In genomic region chr7:73738612-73739386, GRCh38 we compare ENCODE assay signal across 2 cellular contexts.
TF ChIP-seq lines count a peak whose summit lies in the region.

Gene ABHD11 (minus strand): TSS chr7:73738802. CDS start chr7:73738770, 32 bp downstream.

TF ChIP-seq in IMR-90, 13 proteins besides CTCF, POLR2A, EP300 and RAD21:
- TF ChIP-seq RCOR1 (IDR thresholded peaks at IDR 0.05; ENCODE audit: insufficient replicate concordance, low read length) (no peak), BHLHE40 (IDR thresholded peaks at IDR 0.05; ENCODE audit: low read depth, low read length) (no peak), RFX5 (IDR thresholded peaks at IDR 0.05; ENCODE audit: low read depth, low read length) (no peak), MAFK (IDR thresholded peaks at IDR 0.05; ENCODE audit: low read depth, low read length) (no peak), SMC3 (IDR thresholded peaks at IDR 0.05; ENCODE audit: low read depth, low read length) (no peak), CHD1 (IDR thresholded peaks at IDR 0.05; ENCODE audit: low read depth, low read length) (no peak), NFE2L2 (IDR thresholded peaks at IDR 0.05; ENCODE audit: low read depth, low read length) (no peak), USF2 (IDR thresholded peaks at IDR 0.05; ENCODE audit: low read depth, low read length) (no peak), FOS (IDR thresholded peaks at IDR 0.05; ENCODE audit: low read depth, low read length) (no peak), MAZ (IDR thresholded peaks at IDR 0.05; ENCODE audit: borderline replicate concordance, low read depth, low read length) (peak; percentile 83), ELK1 (IDR thresholded peaks at IDR 0.05; ENCODE audit: borderline replicate concordance, low read depth, low read length) (no peak), CEBPB (IDR thresholded peaks at IDR 0.05; ENCODE audit: low read depth, low read length) (peak; percentile 96), MXI1 (IDR thresholded peaks at IDR 0.05; ENCODE audit: borderline replicate concordance, low read depth, low read length) (peak; percentile 63; the same call in 1 of the 2 replicates)

TF ChIP-seq in endothelial cell of umbilical vein, 7 proteins besides CTCF, POLR2A, EP300 and RAD21:
- TF ChIP-seq POLR2AphosphoS5 (IDR thresholded peaks at IDR 0.05; ENCODE audit: insufficient read depth, low read depth, low read length) (peak; percentile 38), MYC (IDR thresholded peaks at IDR 0.05; ENCODE audit: low read depth, low read length) (no peak), FOS (IDR thresholded peaks at IDR 0.05; ENCODE audit: borderline replicate concordance, insufficient read depth, low read length) (no peak), EZH2 (IDR thresholded peaks at IDR 0.05; ENCODE audit: borderline replicate concordance, low read depth, low read length, severe bottlenecking) (no peak), MAX (IDR thresholded peaks at IDR 0.05; ENCODE audit: insufficient read depth, insufficient read length) (no peak)
